ENCODE assay signal across 8 cellular contexts in the genomic region with DNA sequence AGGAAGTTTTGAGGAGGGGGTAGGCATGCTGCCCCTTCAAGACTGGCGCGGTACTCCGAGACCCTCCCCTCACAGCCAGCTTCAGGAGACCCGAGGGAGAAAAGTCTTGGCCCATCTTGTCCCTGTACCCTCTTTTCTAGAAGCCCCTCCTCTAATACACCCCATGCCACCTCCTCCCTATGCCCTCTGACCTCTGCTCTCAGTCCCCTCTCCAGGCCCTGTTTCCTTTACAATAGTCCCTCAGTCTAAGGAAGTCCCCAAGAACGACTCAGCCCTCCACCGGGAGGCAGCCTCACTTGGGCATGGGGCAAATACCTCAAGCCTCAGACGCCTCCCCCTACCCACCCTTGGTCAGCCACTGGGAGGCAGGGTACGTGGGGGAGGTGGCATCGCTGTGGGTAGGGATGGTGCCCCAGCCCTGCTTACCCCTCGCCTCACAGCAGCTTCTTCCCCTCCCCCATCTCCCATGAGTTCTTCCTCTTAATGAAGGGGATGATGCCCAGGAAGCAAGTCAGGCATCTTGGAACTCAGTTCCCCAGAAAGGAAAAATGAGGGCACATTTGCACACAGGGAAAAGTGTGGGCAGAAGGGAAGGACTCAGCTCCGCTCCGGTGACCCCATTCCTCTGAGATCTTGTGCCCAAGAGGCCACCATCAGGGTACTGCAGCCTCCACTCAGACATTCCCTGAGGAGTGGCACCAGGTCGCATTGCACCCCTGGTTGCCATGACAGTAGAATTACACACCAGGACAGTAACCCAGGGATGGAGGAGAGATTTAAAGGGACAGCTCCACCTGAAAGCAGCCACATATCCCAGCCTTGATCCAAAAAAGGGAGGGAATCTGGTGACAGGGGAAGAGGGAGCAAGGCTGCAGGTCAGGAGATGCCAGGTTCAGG.
DNase-seq lines count a peak whose midpoint lies in the region; ATAC-seq and TF ChIP-seq lines count a peak whose summit lies in the region.

No MANE protein-coding gene starts in this region.

- ATAC-seq in GM19452 (IDR thresholded peaks at IDR 0.05; ENCODE audit: unreplicated experiment) (no peak), GM19035 (IDR thresholded peaks at IDR 0.05; ENCODE audit: unreplicated experiment) (no peak)

- H3K27me3 ChIP-seq in WERI-Rb-1 (ENCODE audit: insufficient read depth, low read depth, severe bottlenecking) (peaks cover 14% of the 10 kb centered on the region), stomach smooth muscle (ENCODE audit: control insufficient read depth in 1 of 2, insufficient read depth in 2 of 2, low read length in 2 of 2) (no peaks in the 10 kb centered on the region)

- no peaks in the 10 kb centered on the region for H3K36me3 ChIP-seq in WERI-Rb-1
- peaks cover 11 to 12% of the 10 kb centered on the region in 2 donors for H3K36me3 ChIP-seq in stomach smooth muscle (ENCODE audit: control insufficient read depth in 2 of 2, insufficient read depth in 2 of 2, low read length in 2 of 2)

- H3K9me3 ChIP-seq in WERI-Rb-1 (ENCODE audit: severe bottlenecking): no peaks in the 10 kb centered on the region
- peaks cover 2% of the 10 kb centered on the region for H3K9me3 ChIP-seq in iPS-18c (ENCODE audit: control insufficient read depth, insufficient read depth, low read length)
- H3K9me3 ChIP-seq in stomach smooth muscle (ENCODE audit: control insufficient read depth in 2 of 2, low read length in 2 of 2): no peaks in the 10 kb centered on the region

- H3K27ac ChIP-seq in WERI-Rb-1 (no peak overlapping the region), stomach smooth muscle (ENCODE audit: low read length) (no peak overlapping the region)

- peaks cover 11% of the 10 kb centered on the region for H3K4me1 Mint-ChIP-seq in T-helper 1 cell treated with Interleukin-12 subunit alpha and Interleukin-12 subunit beta and Interleukin-4 antibody, amounts not matched to agents 30 μg/mL and 1 μg/mL, for 36 hours (ENCODE audit: low read depth)

- peaks cover 44% of the 10 kb centered on the region for H3K27me3 Mint-ChIP-seq in T-helper 1 cell treated with Interleukin-12 subunit alpha and Interleukin-12 subunit beta and Interleukin-4 antibody, amounts not matched to agents 30 μg/mL and 1 μg/mL, for 36 hours (ENCODE audit: low read depth)

- H3K27ac Mint-ChIP-seq in T-helper 1 cell treated with Interleukin-12 subunit alpha and Interleukin-12 subunit beta and Interleukin-4 antibody, amounts not matched to agents 30 μg/mL and 1 μg/mL, for 36 hours: no peak overlapping the region

- peak overlapping the region; percentile 67 for H3K4me3 ChIP-seq in WERI-Rb-1 (ENCODE audit: low read depth, low read length)
- peak overlapping the region; percentile 61; the same call in 1 of the 2 replicates for H3K4me3 ChIP-seq in iPS-18c (ENCODE audit: insufficient read depth, low read depth, low read length)
- peak overlapping the region; percentile 73 to 74 for H3K4me3 ChIP-seq in stomach smooth muscle (ENCODE audit: low read length in 2 of 2)

- no peaks in the 10 kb centered on the region for H3K9me3 Mint-ChIP-seq in T-helper 1 cell treated with Interleukin-12 subunit alpha and Interleukin-12 subunit beta and Interleukin-4 antibody, amounts not matched to agents 30 μg/mL and 1 μg/mL, for 36 hours

- no peak overlapping the region for H3K9ac ChIP-seq in stomach smooth muscle (ENCODE audit: low read length in 2 of 2)

- peak overlapping the region; percentile 84 for H3K4me3 Mint-ChIP-seq in T-helper 1 cell treated with Interleukin-12 subunit alpha and Interleukin-12 subunit beta and Interleukin-4 antibody, amounts not matched to agents 30 μg/mL and 1 μg/mL, for 36 hours

- DNase-seq in T-helper 1 cell: no peak
- DNase-seq in WERI-Rb-1: no peak
- no peak for DNase-seq in NCI-H1092 (lab: John Stamatoyannopoulos, UW)

- TF ChIP-seq CTCF in WERI-Rb-1 (IDR thresholded peaks at IDR 0.05; ENCODE audit: low read depth, low read length): no peak

- H3K36me3 Mint-ChIP-seq in T-helper 1 cell treated with Interleukin-12 subunit alpha and Interleukin-12 subunit beta and Interleukin-4 antibody, amounts not matched to agents 30 μg/mL and 1 μg/mL, for 36 hours (ENCODE audit: low read depth): no peaks in the 10 kb centered on the region

- peaks cover 26% of the 10 kb centered on the region for H3K4me1 ChIP-seq in stomach smooth muscle (ENCODE audit: control insufficient read depth, insufficient read depth, low read length)
